Comparison of ENCODE assay signal across 12 cellular contexts in genomic region chr17:6940186-6940649, GRCh38. TPM values are rescaled to one million over a fixed set of nuclear protein-coding genes. Genes with fewer than 3 reads are reported as not detected.
DNase-seq lines count a peak whose midpoint lies in the region; ATAC-seq lines count a peak whose summit lies in the region.
"Had no signal": no experiment of that assay in that cellular context is flagged by ENCODE, and none has a peak within 500 bp of the region (broad histone marks: within the 10 kb centered on the region; RNA-seq: fewer than 3 reads in every experiment).

No MANE protein-coding gene starts in this region.

- no peaks in the 10 kb centered on the region for H3K9me2 ChIP-seq in Karpas-422 (replicated peaks; ENCODE audit: insufficient read depth, low read length)

- DNase-seq in AG08396 (ENCODE audit: low spot score): peak; percentile 38
- DNase-seq in Karpas-422: peak; percentile 63
- DNase-seq in activated CD8-positive, alpha-beta T cell treated with anti-CD3 and anti-CD28 coated beads, Interleukin-2, amount 10 ng/mL, durations not matched to agents 7 days and 5 days: no peak
- DNase-seq in memory B cell (ENCODE audit: low spot score in 2 of 2): no peak
- no peak for DNase-seq in epidermal melanocyte (ENCODE audit: insufficient read length, low spot score)
- no peak for DNase-seq in activated CD8-positive, alpha-beta memory T cell treated with anti-CD3 and anti-CD28 coated beads, Interleukin-2, amount 50 U/mL, for 4 hours
- DNase-seq: GF-D8, mucosa of descending colon had no signal

- peak overlapping the region; percentile 54; the same call in 1 of the 2 replicates for H2AFZ ChIP-seq in Karpas-422 (ENCODE audit: low read length)

- H3K9me3 Mint-ChIP-seq in activated CD8-positive, alpha-beta T cell treated with anti-CD3 and anti-CD28 coated beads, Interleukin-2, amount 10 ng/mL, durations not matched to agents 7 days and 5 days (ENCODE audit: insufficient read depth): no peaks in the 10 kb centered on the region
- H3K9me3 Mint-ChIP-seq in memory B cell: no peaks in the 10 kb centered on the region

- H3K4me3 ChIP-seq in Karpas-422 (ENCODE audit: low read length): peak overlapping the region; percentile 39; the same call in 1 of the 2 replicates
- H3K4me3 ChIP-seq: mucosa of descending colon had no signal

- CTCF ChIA-PET in activated CD8-positive, alpha-beta T cell treated with anti-CD3 and anti-CD28 coated beads, Interleukin-2, amount 10 ng/mL, durations not matched to agents 7 days and 5 days (lab: Charles Lee): interaction anchor here (0.9 to 1.3 kb wide), 2 partner anchors 29 to 97 kb away, joined by 3 to 4 read pairs; no protein-coding TSS in a partner anchor

- no peak overlapping the region for H3K27ac ChIP-seq in Karpas-422 (ENCODE audit: low read length)

- POLR2A ChIA-PET in activated CD8-positive, alpha-beta T cell treated with anti-CD3 and anti-CD28 coated beads, Interleukin-2, amount 10 ng/mL, durations not matched to agents 7 days and 5 days (lab: Charles Lee): interaction anchor here (1.3 kb wide), 1 partner anchor 75 kb away, joined by 3 read pairs; a partner anchor contains a TSS

- H3K9ac ChIP-seq in Karpas-422 (ENCODE audit: low read length): 0 out of 2 replicates have a peak overlapping the region, but pooled peaks have one; percentile 15

- peak overlapping the region; percentile 45 for H3K4me2 ChIP-seq in Karpas-422 (ENCODE audit: low read depth, low read length, poor library complexity, severe bottlenecking)

- no peaks in the 10 kb centered on the region for H3K9me3 ChIP-seq in Karpas-422 (ENCODE audit: low read length)
- H3K9me3 ChIP-seq: mucosa of descending colon had no signal

- no peaks in the 10 kb centered on the region for H3K27me3 ChIP-seq in Karpas-422 (ENCODE audit: low read length)

- H3K4me1 Mint-ChIP-seq in activated CD8-positive, alpha-beta T cell treated with anti-CD3 and anti-CD28 coated beads, Interleukin-2, amount 10 ng/mL, durations not matched to agents 7 days and 5 days (ENCODE audit: low read depth): peaks cover 23% of the 10 kb centered on the region
- peaks cover 7% of the 10 kb centered on the region for H3K4me1 Mint-ChIP-seq in memory B cell

- no peaks in the 10 kb centered on the region for H3K27me3 Mint-ChIP-seq in activated CD8-positive, alpha-beta T cell treated with anti-CD3 and anti-CD28 coated beads, Interleukin-2, amount 10 ng/mL, durations not matched to agents 7 days and 5 days (ENCODE audit: low read depth)
- no peaks in the 10 kb centered on the region for H3K27me3 Mint-ChIP-seq in memory B cell

- H3K36me3 Mint-ChIP-seq in activated CD8-positive, alpha-beta T cell treated with anti-CD3 and anti-CD28 coated beads, Interleukin-2, amount 10 ng/mL, durations not matched to agents 7 days and 5 days (ENCODE audit: low read depth): no peaks in the 10 kb centered on the region
- no peaks in the 10 kb centered on the region for H3K36me3 Mint-ChIP-seq in memory B cell

- peak overlapping the region; percentile 44 for H3K4me3 Mint-ChIP-seq in activated CD8-positive, alpha-beta T cell treated with anti-CD3 and anti-CD28 coated beads, Interleukin-2, amount 10 ng/mL, durations not matched to agents 7 days and 5 days
- peak overlapping the region; percentile 50 for H3K4me3 Mint-ChIP-seq in memory B cell

- peaks cover 29% of the 10 kb centered on the region for H3K4me1 ChIP-seq in Karpas-422 (ENCODE audit: low read length)

- ATAC-seq in activated CD8-positive, alpha-beta T cell treated with anti-CD3 and anti-CD28 coated beads, Interleukin-2, amount 10 ng/mL, durations not matched to agents 7 days and 5 days: no peak
- ATAC-seq in memory B cell (ENCODE audit: low read depth) (no peak), GM21576 (IDR thresholded peaks at IDR 0.05; ENCODE audit: unreplicated experiment) (no peak), GM21526 (IDR thresholded peaks at IDR 0.05; ENCODE audit: low FRiP score, unreplicated experiment) (no peak)
- ATAC-seq: HCT116, mucosa of descending colon, Panc1 had no signal

- H3K27ac Mint-ChIP-seq in activated CD8-positive, alpha-beta T cell treated with anti-CD3 and anti-CD28 coated beads, Interleukin-2, amount 10 ng/mL, durations not matched to agents 7 days and 5 days: peak overlapping the region; percentile 46
- H3K27ac Mint-ChIP-seq in memory B cell: no peak overlapping the region

- H4K20me1 ChIP-seq in Karpas-422 (ENCODE audit: insufficient read depth, low read depth, low read length): no peaks in the 10 kb centered on the region

- no peaks in the 10 kb centered on the region for H3K79me2 ChIP-seq in Karpas-422 (ENCODE audit: low read length)

- no peaks in the 10 kb centered on the region for H3K36me3 ChIP-seq in Karpas-422 (ENCODE audit: insufficient read depth, low read length)

RNA-seq across cellular contexts. Expression of gene ALOX12, which starts 55.6 kb away (rescaled TPM):
- total RNA-seq in Karpas-422 (2014; rRNA removed; shearing (Covaris generic); ENCODE audit: low replicate concordance): not detected in 2 replicates
- not detected for total RNA-seq in activated CD8-positive, alpha-beta T cell treated with anti-CD3 and anti-CD28 coated beads, Interleukin-2, amount 10 ng/mL, durations not matched to agents 7 days and 5 days

Comparison
In these comparisons a context has a peak if more than half of its experiments do, and no peak if none do; other contexts are left out.
1. DNase-seq: peak in AG08396 (single experiment) and Karpas-422 (single experiment); none in activated CD8-positive, alpha-beta T cell treated with anti-CD3 and anti-CD28 coated beads, Interleukin-2, amount 10 ng/mL, durations not matched to agents 7 days and 5 days (single experiment), memory B cell (0 of 2), epidermal melanocyte (single experiment) and activated CD8-positive, alpha-beta memory T cell treated with anti-CD3 and anti-CD28 coated beads, Interleukin-2, amount 50 U/mL, for 4 hours (single experiment).